ENCODE assay signal across 23 cellular contexts in the genomic region with DNA sequence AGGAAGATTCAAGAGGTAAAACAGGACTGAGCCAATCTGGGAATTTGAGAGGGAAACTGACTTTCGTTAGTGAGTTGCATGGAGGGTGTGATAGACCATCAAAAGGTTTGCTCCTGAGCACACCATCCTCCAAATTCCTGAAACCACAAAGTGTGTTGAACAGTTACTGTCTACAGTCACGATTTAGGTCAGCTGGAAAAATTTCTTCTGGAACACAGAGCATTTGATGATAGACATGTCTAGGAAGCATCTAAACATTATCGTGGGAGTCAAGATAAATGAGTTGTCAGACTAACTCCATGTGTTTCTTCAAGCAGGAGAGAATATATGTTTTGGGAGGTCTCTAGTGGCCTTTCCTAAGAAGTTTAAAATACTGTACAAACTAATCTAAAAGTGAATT.
"Had no signal": no experiment of that assay in that cellular context is flagged by ENCODE, and none has a peak within 500 bp of the region (broad histone marks: within the 10 kb centered on the region; RNA-seq: fewer than 3 reads in every experiment).

No MANE protein-coding gene starts in this region.

- H3K27me3 ChIP-seq: brain microvascular endothelial cell, colonic mucosa, sigmoid colon, suprapubic skin, uterus had no signal

- ATAC-seq: activated naive CD8-positive, alpha-beta T cell treated with anti-CD3 and anti-CD28 coated beads, Interleukin-2, amount 50 U/mL, for 24 hours; left lobe of liver; stimulated activated naive CD8-positive, alpha-beta T cell treated with anti-CD3 and anti-CD28 coated beads, Interleukin-15, amount 100 ng/mL, for 72 hours had no signal

- H3K9me3 ChIP-seq: colonic mucosa, sigmoid colon, suprapubic skin, transverse colon, uterus had no signal

- H3K27ac ChIP-seq: sigmoid colon, suprapubic skin, uterus had no signal

- H3K4me3 ChIP-seq: colonic mucosa, lung, sigmoid colon, suprapubic skin, transverse colon, uterus had no signal

- H3K36me3 ChIP-seq: brain microvascular endothelial cell, colonic mucosa, sigmoid colon, suprapubic skin, transverse colon, uterus had no signal

- DNase-seq: activated CD4-positive, alpha-beta memory T cell treated with anti-CD3 and anti-CD28 coated beads, Interleukin-2, amount 10 ng/mL, durations not matched to agents 7 days and 5 days; activated CD4-positive, alpha-beta T cell treated with anti-CD3 and anti-CD28 coated beads for 48 hours; activated CD4-positive, CD25-positive, alpha-beta regulatory T cell; activated naive CD4-positive, alpha-beta T cell treated with anti-CD3 and anti-CD28 coated beads, Interleukin-2, amount 10 ng/mL, durations not matched to agents 7 days and 5 days; activated naive CD8-positive, alpha-beta T cell treated with anti-CD3 and anti-CD28 coated beads, Interleukin-2, amount 50 U/mL, for 24 hours; activated T-cell treated with anti-CD3 and anti-CD28 coated beads, Interleukin-2, amount 50 U/mL, for 1 hour; anterior cingulate cortex; endodermal cell; kidney; midbrain; sigmoid colon; stimulated activated CD4-positive, alpha-beta T cell treated with anti-CD3 and anti-CD28 coated beads, Interleukin-12 subunit alpha, Interleukin-12 subunit beta, amount 100 ng/mL, for 4 hours; stimulated activated CD4-positive, alpha-beta T cell treated with anti-CD3 and anti-CD28 coated beads, Interleukin-1b, Interleukin-23, amount 100 ng/mL, for 48 hours; stimulated activated naive CD8-positive, alpha-beta T cell treated with anti-CD3 and anti-CD28 coated beads, Interleukin-15, amount 100 ng/mL, for 72 hours; T-helper 1 cell; T-helper 9 cell; uterus had no signal

- H3K4me1 ChIP-seq: uterus had no signal
